8 cellular contexts compared by ENCODE assay signal in the genomic region with DNA sequence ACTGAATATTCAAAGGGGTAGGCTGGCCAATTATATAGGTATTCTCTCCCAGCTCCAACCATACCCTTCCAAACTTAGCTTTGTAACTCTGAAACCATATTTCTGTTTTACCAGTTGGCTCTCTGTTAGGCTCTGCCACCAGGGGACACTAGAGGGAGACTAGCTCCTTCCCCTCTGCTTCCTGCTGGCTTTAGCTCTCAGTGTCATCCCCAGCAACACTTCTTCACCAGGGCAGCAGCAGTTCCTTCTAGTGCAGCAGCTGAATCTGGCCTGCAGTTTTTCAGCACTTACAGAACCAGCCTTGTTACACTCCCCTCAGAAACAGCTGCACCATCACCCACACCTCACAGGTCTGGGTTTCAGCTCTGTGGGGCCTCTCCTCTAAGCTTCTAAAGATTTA. TPM values are rescaled to one million over a fixed set of nuclear protein-coding genes. Genes with fewer than 3 reads are reported as not detected.
DNase-seq lines count a peak whose midpoint lies in the region; ATAC-seq and FAIRE-seq lines count a peak whose summit lies in the region.
"Had no signal": no experiment of that assay in that cellular context is flagged by ENCODE, and none has a peak within 500 bp of the region (broad histone marks: within the 10 kb centered on the region; RNA-seq: fewer than 3 reads in every experiment).

No MANE protein-coding gene starts in this region.

- DNase-seq in GM18507 (ENCODE audit: extremely low spot score, insufficient read length, low read depth) (no peak), NOMO-1 (lab: John Stamatoyannopoulos, UW; ENCODE audit: unreplicated experiment in 2 of 2) (peak; percentile 5 to 29), small intestine (peak; percentile 34), NCI-H2107 (lab: John Stamatoyannopoulos, UW) (no peak)
- DNase-seq in central memory CD4-positive, alpha-beta T cell: peak; percentile 35

- no peaks in the 10 kb centered on the region for H3K27me3 ChIP-seq in small intestine (ENCODE audit: control insufficient read depth in 2 of 2, insufficient read depth in 2 of 2, low read length in 2 of 2)

- ATAC-seq in GM18870 (IDR thresholded peaks at IDR 0.05; ENCODE audit: unreplicated experiment) (no peak), GM18519 (IDR thresholded peaks at IDR 0.05; ENCODE audit: low FRiP score, unreplicated experiment) (no peak)

- no peak overlapping the region for H3K4me3 ChIP-seq in small intestine (ENCODE audit: low read depth in 1 of 2, low read length in 2 of 2)
- H3K4me3 ChIP-seq: thoracic aorta had no signal

- peak; percentile 9 for FAIRE-seq in GM18507 (lab: Jason Lieb, UNC)
- FAIRE-seq in small intestine (lab: Jason Lieb, UNC): no peak

- no peak overlapping the region for H3K27ac ChIP-seq in small intestine (ENCODE audit: low read depth in 1 of 2, low read length in 1 of 2)
- H3K27ac ChIP-seq: thoracic aorta had no signal

- no peaks in the 10 kb centered on the region for H3K36me3 ChIP-seq in small intestine (ENCODE audit: control insufficient read depth in 2 of 2, insufficient read depth in 2 of 2, low read length in 2 of 2)
- H3K36me3 ChIP-seq: thoracic aorta had no signal

- H3K4me1 ChIP-seq in small intestine (ENCODE audit: control insufficient read depth in 2 of 2, insufficient read depth in 1 of 2, low read depth in 1 of 2, low read length in 1 of 2): no peaks in the 10 kb centered on the region

- H3K9me3 ChIP-seq in small intestine (ENCODE audit: control insufficient read depth, low read depth): no peaks in the 10 kb centered on the region
- H3K9me3 ChIP-seq: thoracic aorta had no signal

RNA-seq across cellular contexts. Expression of a gene that starts 51.0 kb away (rescaled TPM):
- 10 to 100 TPM; 18.6 to 50.8 (median 23.3) TPM for polyA plus RNA-seq in small intestine

Comparison
In these comparisons a context has a peak if more than half of its experiments do, and no peak if none do; other contexts are left out.
1. DNase-seq: peak in NOMO-1 (2 of 2), central memory CD4-positive, alpha-beta T cell (single experiment) and small intestine (single experiment); none in GM18507 (single experiment) and NCI-H2107 (single experiment).